ENCODE assay signal across 2 cellular contexts in the genomic region with DNA sequence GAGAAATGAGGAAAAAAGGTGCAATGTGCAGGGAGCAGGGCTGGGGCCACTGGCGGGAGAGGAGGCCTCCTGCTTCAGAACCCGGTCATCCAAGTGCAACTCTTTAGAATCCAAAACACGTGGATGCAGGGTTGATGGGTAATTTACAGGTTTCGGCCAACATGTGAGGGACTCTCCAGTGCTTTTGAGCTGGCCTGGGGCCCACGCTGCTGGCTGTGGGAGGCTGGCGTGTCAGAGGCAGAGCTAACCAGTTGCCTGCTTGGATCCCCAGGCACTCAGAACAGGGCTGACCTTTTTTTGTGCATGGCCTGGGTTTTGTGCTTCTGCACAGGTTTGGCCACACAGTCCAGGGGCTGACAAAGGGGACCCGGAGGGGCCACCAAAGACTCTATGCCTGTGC.
TF ChIP-seq lines count a peak whose summit lies in the region.

No MANE protein-coding gene starts in this region.

TF ChIP-seq in H1, 55 proteins besides CTCF, POLR2A, EP300 and RAD21:
- TF ChIP-seq POLR2AphosphoS5 (IDR thresholded peaks at IDR 0.05; ENCODE audit: low read depth, low read length) (no peak), SP4 (IDR thresholded peaks at IDR 0.05; ENCODE audit: low read length) (no peak), CHD1 (IDR thresholded peaks at IDR 0.05; ENCODE audit: low read depth, low read length) (no peak), TCF12 (IDR thresholded peaks at IDR 0.05; ENCODE audit: low read depth, low read length) (no peak), YY1 (IDR thresholded peaks at IDR 0.05; ENCODE audit: low read depth, low read length) (no peak), CEBPB (IDR thresholded peaks at IDR 0.05; ENCODE audit: low read depth, low read length) (no peak), ASH2L (IDR thresholded peaks at IDR 0.05; ENCODE audit: low read length) (no peak), CBX5 (IDR thresholded peaks at IDR 0.05; ENCODE audit: low read depth, low read length) (no peak), CBX8 (IDR thresholded peaks at IDR 0.05; ENCODE audit: borderline replicate concordance, low read depth, low read length) (no peak), MAFK (IDR thresholded peaks at IDR 0.05; ENCODE audit: low read depth, low read length) (no peak), GABPA (IDR thresholded peaks at IDR 0.05; ENCODE audit: borderline replicate concordance, insufficient read depth, low read length) (no peak), SIN3A (conservative IDR thresholded peaks at IDR 0.05 in 1 of 2, IDR thresholded peaks at IDR 0.05 in 1 of 2; ENCODE audit: low read depth in 1 of 2, low read length in 2 of 2) (no peak), JUND (IDR thresholded peaks at IDR 0.05; ENCODE audit: low read length) (no peak)
- TF ChIP-seq, protein P1, sequence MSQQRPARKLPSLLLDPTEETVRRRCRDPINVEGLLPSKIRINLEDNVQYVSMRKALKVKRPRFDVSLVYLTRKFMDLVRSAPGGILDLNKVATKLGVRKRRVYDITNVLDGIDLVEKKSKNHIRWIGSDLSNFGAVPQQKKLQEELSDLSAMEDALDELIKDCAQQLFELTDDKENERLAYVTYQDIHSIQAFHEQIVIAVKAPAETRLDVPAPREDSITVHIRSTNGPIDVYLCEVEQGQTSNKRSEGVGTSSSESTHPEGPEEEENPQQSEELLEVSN (IDR thresholded peaks at IDR 0.05): no peak

TF ChIP-seq in GM23338, 12 proteins besides CTCF, POLR2A, EP300 and RAD21:
- TF ChIP-seq JUNB (IDR thresholded peaks at IDR 0.05; ENCODE audit: unreplicated experiment) (no peak), EZH2phosphoT487 (IDR thresholded peaks at IDR 0.05; ENCODE audit: unreplicated experiment) (no peak), STAT1 (IDR thresholded peaks at IDR 0.05; ENCODE audit: unreplicated experiment) (no peak), ZNF114 (CRISPR knock-in tag; IDR thresholded peaks at IDR 0.05) (no peak), NANOG (IDR thresholded peaks at IDR 0.05; ENCODE audit: borderline replicate concordance) (no peak), EZH2 (IDR thresholded peaks at IDR 0.05; ENCODE audit: low read depth, unreplicated experiment) (no peak), ZNF331 (CRISPR knock-in tag; IDR thresholded peaks at IDR 0.05; ENCODE audit: low read depth) (no peak), CREB1 (CRISPR knock-in tag; IDR thresholded peaks at IDR 0.05; ENCODE audit: low read depth) (no peak), POLR2AphosphoS5 (IDR thresholded peaks at IDR 0.05; ENCODE audit: low read depth) (no peak)
- TF ChIP-seq, protein P2, sequence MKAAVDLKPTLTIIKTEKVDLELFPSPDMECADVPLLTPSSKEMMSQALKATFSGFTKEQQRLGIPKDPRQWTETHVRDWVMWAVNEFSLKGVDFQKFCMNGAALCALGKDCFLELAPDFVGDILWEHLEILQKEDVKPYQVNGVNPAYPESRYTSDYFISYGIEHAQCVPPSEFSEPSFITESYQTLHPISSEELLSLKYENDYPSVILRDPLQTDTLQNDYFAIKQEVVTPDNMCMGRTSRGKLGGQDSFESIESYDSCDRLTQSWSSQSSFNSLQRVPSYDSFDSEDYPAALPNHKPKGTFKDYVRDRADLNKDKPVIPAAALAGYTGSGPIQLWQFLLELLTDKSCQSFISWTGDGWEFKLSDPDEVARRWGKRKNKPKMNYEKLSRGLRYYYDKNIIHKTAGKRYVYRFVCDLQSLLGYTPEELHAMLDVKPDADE (IDR thresholded peaks at IDR 0.05): no peak
- TF ChIP-seq, protein P3, sequence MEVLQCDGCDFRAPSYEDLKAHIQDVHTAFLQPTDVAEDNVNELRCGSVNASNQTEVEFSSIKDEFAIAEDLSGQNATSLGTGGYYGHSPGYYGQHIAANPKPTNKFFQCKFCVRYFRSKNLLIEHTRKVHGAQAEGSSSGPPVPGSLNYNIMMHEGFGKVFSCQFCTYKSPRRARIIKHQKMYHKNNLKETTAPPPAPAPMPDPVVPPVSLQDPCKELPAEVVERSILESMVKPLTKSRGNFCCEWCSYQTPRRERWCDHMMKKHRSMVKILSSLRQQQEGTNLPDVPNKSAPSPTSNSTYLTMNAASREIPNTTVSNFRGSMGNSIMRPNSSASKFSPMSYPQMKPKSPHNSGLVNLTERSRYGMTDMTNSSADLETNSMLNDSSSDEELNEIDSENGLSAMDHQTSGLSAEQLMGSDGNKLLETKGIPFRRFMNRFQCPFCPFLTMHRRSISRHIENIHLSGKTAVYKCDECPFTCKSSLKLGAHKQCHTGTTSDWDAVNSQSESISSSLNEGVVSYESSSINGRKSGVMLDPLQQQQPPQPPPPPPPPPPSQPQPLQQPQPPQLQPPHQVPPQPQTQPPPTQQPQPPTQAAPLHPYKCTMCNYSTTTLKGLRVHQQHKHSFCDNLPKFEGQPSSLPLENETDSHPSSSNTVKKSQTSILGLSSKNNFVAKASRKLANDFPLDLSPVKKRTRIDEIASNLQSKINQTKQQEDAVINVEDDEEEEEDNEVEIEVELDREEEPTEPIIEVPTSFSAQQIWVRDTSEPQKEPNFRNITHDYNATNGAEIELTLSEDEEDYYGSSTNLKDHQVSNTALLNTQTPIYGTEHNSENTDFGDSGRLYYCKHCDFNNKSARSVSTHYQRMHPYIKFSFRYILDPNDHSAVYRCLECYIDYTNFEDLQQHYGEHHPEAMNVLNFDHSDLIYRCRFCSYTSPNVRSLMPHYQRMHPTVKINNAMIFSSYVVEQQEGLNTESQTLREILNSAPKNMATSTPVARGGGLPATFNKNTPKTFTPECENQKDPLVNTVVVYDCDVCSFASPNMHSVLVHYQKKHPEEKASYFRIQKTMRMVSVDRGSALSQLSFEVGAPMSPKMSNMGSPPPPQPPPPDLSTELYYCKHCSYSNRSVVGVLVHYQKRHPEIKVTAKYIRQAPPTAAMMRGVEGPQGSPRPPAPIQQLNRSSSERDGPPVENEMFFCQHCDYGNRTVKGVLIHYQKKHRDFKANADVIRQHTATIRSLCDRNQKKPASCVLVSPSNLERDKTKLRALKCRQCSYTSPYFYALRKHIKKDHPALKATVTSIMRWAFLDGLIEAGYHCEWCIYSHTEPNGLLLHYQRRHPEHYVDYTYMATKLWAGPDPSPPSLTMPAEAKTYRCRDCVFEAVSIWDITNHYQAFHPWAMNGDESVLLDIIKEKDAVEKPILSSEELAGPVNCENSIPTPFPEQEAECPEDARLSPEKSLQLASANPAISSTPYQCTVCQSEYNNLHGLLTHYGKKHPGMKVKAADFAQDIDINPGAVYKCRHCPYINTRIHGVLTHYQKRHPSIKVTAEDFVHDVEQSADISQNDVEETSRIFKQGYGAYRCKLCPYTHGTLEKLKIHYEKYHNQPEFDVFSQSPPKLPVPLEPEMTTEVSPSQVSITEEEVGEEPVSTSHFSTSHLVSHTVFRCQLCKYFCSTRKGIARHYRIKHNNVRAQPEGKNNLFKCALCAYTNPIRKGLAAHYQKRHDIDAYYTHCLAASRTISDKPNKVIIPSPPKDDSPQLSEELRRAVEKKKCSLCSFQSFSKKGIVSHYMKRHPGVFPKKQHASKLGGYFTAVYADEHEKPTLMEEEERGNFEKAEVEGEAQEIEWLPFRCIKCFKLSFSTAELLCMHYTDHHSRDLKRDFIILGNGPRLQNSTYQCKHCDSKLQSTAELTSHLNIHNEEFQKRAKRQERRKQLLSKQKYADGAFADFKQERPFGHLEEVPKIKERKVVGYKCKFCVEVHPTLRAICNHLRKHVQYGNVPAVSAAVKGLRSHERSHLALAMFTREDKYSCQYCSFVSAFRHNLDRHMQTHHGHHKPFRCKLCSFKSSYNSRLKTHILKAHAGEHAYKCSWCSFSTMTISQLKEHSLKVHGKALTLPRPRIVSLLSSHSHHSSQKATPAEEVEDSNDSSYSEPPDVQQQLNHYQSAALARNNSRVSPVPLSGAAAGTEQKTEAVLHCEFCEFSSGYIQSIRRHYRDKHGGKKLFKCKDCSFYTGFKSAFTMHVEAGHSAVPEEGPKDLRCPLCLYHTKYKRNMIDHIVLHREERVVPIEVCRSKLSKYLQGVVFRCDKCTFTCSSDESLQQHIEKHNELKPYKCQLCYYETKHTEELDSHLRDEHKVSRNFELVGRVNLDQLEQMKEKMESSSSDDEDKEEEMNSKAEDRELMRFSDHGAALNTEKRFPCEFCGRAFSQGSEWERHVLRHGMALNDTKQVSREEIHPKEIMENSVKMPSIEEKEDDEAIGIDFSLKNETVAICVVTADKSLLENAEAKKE (CRISPR knock-in tag; IDR thresholded peaks at IDR 0.05): no peak
- TF ChIP-seq, protein P4, sequence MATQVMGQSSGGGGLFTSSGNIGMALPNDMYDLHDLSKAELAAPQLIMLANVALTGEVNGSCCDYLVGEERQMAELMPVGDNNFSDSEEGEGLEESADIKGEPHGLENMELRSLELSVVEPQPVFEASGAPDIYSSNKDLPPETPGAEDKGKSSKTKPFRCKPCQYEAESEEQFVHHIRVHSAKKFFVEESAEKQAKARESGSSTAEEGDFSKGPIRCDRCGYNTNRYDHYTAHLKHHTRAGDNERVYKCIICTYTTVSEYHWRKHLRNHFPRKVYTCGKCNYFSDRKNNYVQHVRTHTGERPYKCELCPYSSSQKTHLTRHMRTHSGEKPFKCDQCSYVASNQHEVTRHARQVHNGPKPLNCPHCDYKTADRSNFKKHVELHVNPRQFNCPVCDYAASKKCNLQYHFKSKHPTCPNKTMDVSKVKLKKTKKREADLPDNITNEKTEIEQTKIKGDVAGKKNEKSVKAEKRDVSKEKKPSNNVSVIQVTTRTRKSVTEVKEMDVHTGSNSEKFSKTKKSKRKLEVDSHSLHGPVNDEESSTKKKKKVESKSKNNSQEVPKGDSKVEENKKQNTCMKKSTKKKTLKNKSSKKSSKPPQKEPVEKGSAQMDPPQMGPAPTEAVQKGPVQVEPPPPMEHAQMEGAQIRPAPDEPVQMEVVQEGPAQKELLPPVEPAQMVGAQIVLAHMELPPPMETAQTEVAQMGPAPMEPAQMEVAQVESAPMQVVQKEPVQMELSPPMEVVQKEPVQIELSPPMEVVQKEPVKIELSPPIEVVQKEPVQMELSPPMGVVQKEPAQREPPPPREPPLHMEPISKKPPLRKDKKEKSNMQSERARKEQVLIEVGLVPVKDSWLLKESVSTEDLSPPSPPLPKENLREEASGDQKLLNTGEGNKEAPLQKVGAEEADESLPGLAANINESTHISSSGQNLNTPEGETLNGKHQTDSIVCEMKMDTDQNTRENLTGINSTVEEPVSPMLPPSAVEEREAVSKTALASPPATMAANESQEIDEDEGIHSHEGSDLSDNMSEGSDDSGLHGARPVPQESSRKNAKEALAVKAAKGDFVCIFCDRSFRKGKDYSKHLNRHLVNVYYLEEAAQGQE (IDR thresholded peaks at IDR 0.05; ENCODE audit: unreplicated experiment): no peak
TF ChIP-seq in GM23338: peak in this region for 0.
